ENCODE assay signal across 9 cellular contexts in genomic region chr1:2530501-2531361, GRCh38. TPM values are rescaled to one million over a fixed set of nuclear protein-coding genes. Genes with fewer than 3 reads are reported as not detected.
A peak's percentile ranks its signal among the peaks of the same experiment; 100 is the strongest.
DNase-seq lines count a peak whose midpoint lies in the region; ATAC-seq and TF ChIP-seq lines count a peak whose summit lies in the region.
"Had no signal": no experiment of that assay in that cellular context is flagged by ENCODE, and none has a peak within 500 bp of the region (broad histone marks: within the 10 kb centered on the region; RNA-seq: fewer than 3 reads in every experiment).

No MANE protein-coding gene starts in this region.

- no peak overlapping the region for H3K4me3 ChIP-seq in retinal pigment epithelial cell (ENCODE audit: low read length)

- peak; percentile 86 for DNase-seq in DMS79 treated with DMSO at 0.1 percent for 48 hours (lab: John Stamatoyannopoulos, UW)
- peak; percentile 43 for DNase-seq in NCI-H1694 treated with DMSO at 0.1 percent for 48 hours (lab: John Stamatoyannopoulos, UW)
- peak; percentile 68 for DNase-seq in cerebellum (ENCODE audit: low spot score)
- no peak for DNase-seq in retinal pigment epithelial cell (ENCODE audit: low read depth)
- DNase-seq in occipital lobe (lab: John Stamatoyannopoulos, UW), result no peak
- DNase-seq in AG08396 (ENCODE audit: low spot score), result no peak
- DNase-seq: stimulated activated naive CD4-positive, alpha-beta T cell treated with Interleukin-2 at 50 U/mL for 16 hours had no signal

- no peak for ATAC-seq in GM21825 (IDR thresholded peaks at IDR 0.05; ENCODE audit: unreplicated experiment)

- TF ChIP-seq CTCF in retinal pigment epithelial cell (conservative IDR thresholded peaks at IDR 0.05; ENCODE audit: low read depth, low read length), result peak; percentile 8

RNA-seq across cellular contexts. Expression of gene HES5, which starts 0.7 kb away (rescaled TPM):
- total RNA-seq in cerebellum, result 62.8 TPM
- 25.4 TPM for total RNA-seq in occipital lobe
- total RNA-seq: HT1080 had no signal

RNA-seq across cellular contexts. Expression of gene PANK4, which starts 4.3 kb away (rescaled TPM):
- 31.1 TPM for total RNA-seq in cerebellum
- 26.0 TPM for total RNA-seq in occipital lobe

RNA-seq across cellular contexts. Expression of gene TNFRSF14, which starts 25.4 kb away (rescaled TPM):
- total RNA-seq in cerebellum (2.4 TPM), occipital lobe (2.0 TPM)

RNA-seq across cellular contexts. Expression of gene PLCH2, which starts 54.6 kb away (rescaled TPM):
- total RNA-seq in cerebellum, result 13.3 TPM
- 4.2 TPM for total RNA-seq in occipital lobe

RNA-seq across cellular contexts. Expression of gene PRXL2B, which starts 55.8 kb away (rescaled TPM):
- 12.1 TPM for total RNA-seq in cerebellum
- total RNA-seq in occipital lobe, result 11.9 TPM

Comparison
In these comparisons a context has a peak if more than half of its experiments do, and no peak if none do; other contexts are left out.
1. DNase-seq: peak in DMS79 treated with DMSO at 0.1 percent for 48 hours (single experiment), NCI-H1694 treated with DMSO at 0.1 percent for 48 hours (single experiment) and cerebellum (single experiment); none in retinal pigment epithelial cell (single experiment), occipital lobe (single experiment) and AG08396 (single experiment).